14 cellular contexts compared by ENCODE assay signal in the genomic region with DNA sequence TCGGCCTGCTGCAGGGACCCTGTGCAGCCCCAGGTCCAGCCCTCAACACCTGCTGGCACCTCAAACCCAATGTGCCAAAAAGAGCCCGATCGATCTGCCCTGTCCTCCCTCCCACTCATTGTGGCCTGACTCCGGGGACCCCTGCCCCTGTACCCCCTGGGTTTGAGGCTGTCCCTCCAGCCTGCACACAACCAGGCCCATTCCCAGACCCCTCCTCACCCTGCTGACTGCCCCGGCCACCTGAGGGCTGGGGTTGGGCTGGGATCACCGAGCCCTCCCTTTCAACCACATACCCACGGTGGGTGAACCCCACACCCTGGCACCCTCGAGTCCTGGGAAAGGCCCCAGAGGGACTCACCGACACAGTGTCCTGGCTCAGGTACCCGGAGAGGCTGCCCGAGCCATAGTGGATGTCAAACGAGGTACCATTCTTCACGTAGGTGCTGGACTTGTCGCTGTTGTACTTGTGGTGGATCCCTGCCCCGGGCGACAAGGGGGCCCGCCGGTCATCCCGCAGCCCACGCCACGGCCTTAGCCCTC. TPM values are rescaled to one million over a fixed set of nuclear protein-coding genes. Genes with fewer than 3 reads are reported as not detected.
DNase-seq lines count a peak whose midpoint lies in the region; ATAC-seq lines count a peak whose summit lies in the region.
"Had no signal": no experiment of that assay in that cellular context is flagged by ENCODE, and none has a peak within 500 bp of the region (broad histone marks: within the 10 kb centered on the region; RNA-seq: fewer than 3 reads in every experiment).

No MANE protein-coding gene starts in this region.

- ATAC-seq in activated CD4-positive, alpha-beta T cell treated with anti-CD3 and anti-CD28 coated beads for 36 hours = no peak
- ATAC-seq in stimulated activated naive CD8-positive, alpha-beta T cell treated with anti-CD3 and anti-CD28 coated beads, Interleukin-15, amount 100 ng/mL, for 72 hours = peak; percentile 0
- no peak for ATAC-seq in HG03354 (IDR thresholded peaks at IDR 0.05; ENCODE audit: poor library complexity, severe bottlenecking, unreplicated experiment)

- CTCF ChIA-PET in activated CD4-positive, alpha-beta T cell treated with anti-CD3 and anti-CD28 coated beads for 36 hours (lab: Charles Lee) = interaction anchor here (0.5 to 1.5 kb wide), 2 partner anchors 58 to 85 kb away, joined by 3 read pairs; no protein-coding TSS in a partner anchor

- POLR2A ChIA-PET in activated CD4-positive, alpha-beta T cell treated with anti-CD3 and anti-CD28 coated beads for 36 hours (lab: Charles Lee) = no interaction called here

- no peak overlapping the region for H3K4me3 Mint-ChIP-seq in activated CD4-positive, alpha-beta T cell treated with anti-CD3 and anti-CD28 coated beads for 36 hours
- H3K4me3 Mint-ChIP-seq in activated T-helper 2 cell treated with anti-CD3 and anti-CD28 coated beads, Interferon-gamma antibody, Interleukin-2, Interleukin-4, amounts not matched to agents 10 μg/mL and 5 μg/mL and 100 μg/mL, durations not matched to agents 14 hours and 24 hours and 36 hours (ENCODE audit: low read depth) = no peak overlapping the region
- H3K4me3 Mint-ChIP-seq in stimulated activated naive CD8-positive, alpha-beta T cell treated with anti-CD3 and anti-CD28 coated beads, Interleukin-15, amount 100 ng/mL, for 72 hours = peak overlapping the region; percentile 71 to 90

- peaks cover 73% of the 10 kb centered on the region for H3K4me1 Mint-ChIP-seq in activated CD4-positive, alpha-beta T cell treated with anti-CD3 and anti-CD28 coated beads for 36 hours
- peaks cover 27% of the 10 kb centered on the region for H3K4me1 Mint-ChIP-seq in activated T-helper 2 cell treated with anti-CD3 and anti-CD28 coated beads, Interferon-gamma antibody, Interleukin-2, Interleukin-4, amounts not matched to agents 10 μg/mL and 5 μg/mL and 100 μg/mL, durations not matched to agents 14 hours and 24 hours and 36 hours (ENCODE audit: low read depth)
- peaks cover 84% of the 10 kb centered on the region for H3K4me1 Mint-ChIP-seq in stimulated activated naive CD8-positive, alpha-beta T cell treated with anti-CD3 and anti-CD28 coated beads, Interleukin-15, amount 100 ng/mL, for 72 hours

- H3K27ac ChIP-seq in layer of hippocampus (ENCODE audit: low read depth, low read length) = peak overlapping the region; percentile 44
- H3K27ac ChIP-seq: WERI-Rb-1 had no signal

- no peak for DNase-seq in activated CD4-positive, alpha-beta T cell treated with anti-CD3 and anti-CD28 coated beads for 36 hours
- DNase-seq in activated CD4-positive, alpha-beta T cell treated with anti-CD3 and anti-CD28 coated beads, Interleukin-2, amount 50 U/mL, for 1 hour = no peak
- DNase-seq in activated T-helper 2 cell treated with anti-CD3 and anti-CD28 coated beads, Interferon-gamma antibody, Interleukin-2, Interleukin-4, amounts not matched to agents 10 μg/mL and 5 μg/mL and 100 μg/mL, durations not matched to agents 14 hours and 24 hours and 36 hours (ENCODE audit: low spot score) = no peak
- DNase-seq in stimulated activated naive CD8-positive, alpha-beta T cell treated with anti-CD3 and anti-CD28 coated beads, Interleukin-15, amount 100 ng/mL, for 72 hours = no peak
- no peak for DNase-seq in activated CD8-positive, alpha-beta memory T cell treated with anti-CD3 and anti-CD28 coated beads for 24 hours
- no peak for DNase-seq in iPS-NIHi7 (ENCODE audit: extremely low spot score)
- DNase-seq: 8988T; effector CD4-positive, alpha-beta T cell; NCI-H1105; NCI-H524 treated with DMSO at 0.1 percent for 48 hours; WERI-Rb-1 had no signal

- no peaks in the 10 kb centered on the region for H3K9me3 Mint-ChIP-seq in activated CD4-positive, alpha-beta T cell treated with anti-CD3 and anti-CD28 coated beads for 36 hours (ENCODE audit: low read depth)
- H3K9me3 Mint-ChIP-seq in activated T-helper 2 cell treated with anti-CD3 and anti-CD28 coated beads, Interferon-gamma antibody, Interleukin-2, Interleukin-4, amounts not matched to agents 10 μg/mL and 5 μg/mL and 100 μg/mL, durations not matched to agents 14 hours and 24 hours and 36 hours = no peaks in the 10 kb centered on the region
- H3K9me3 Mint-ChIP-seq in stimulated activated naive CD8-positive, alpha-beta T cell treated with anti-CD3 and anti-CD28 coated beads, Interleukin-15, amount 100 ng/mL, for 72 hours = no peaks in the 10 kb centered on the region

- H3K27me3 Mint-ChIP-seq in activated CD4-positive, alpha-beta T cell treated with anti-CD3 and anti-CD28 coated beads for 36 hours = no peaks in the 10 kb centered on the region
- H3K27me3 Mint-ChIP-seq in activated T-helper 2 cell treated with anti-CD3 and anti-CD28 coated beads, Interferon-gamma antibody, Interleukin-2, Interleukin-4, amounts not matched to agents 10 μg/mL and 5 μg/mL and 100 μg/mL, durations not matched to agents 14 hours and 24 hours and 36 hours (ENCODE audit: low read depth) = no peaks in the 10 kb centered on the region
- no peaks in the 10 kb centered on the region for H3K27me3 Mint-ChIP-seq in stimulated activated naive CD8-positive, alpha-beta T cell treated with anti-CD3 and anti-CD28 coated beads, Interleukin-15, amount 100 ng/mL, for 72 hours

- intact Hi-C loops in activated CD4-positive, alpha-beta T cell treated with anti-CD3 and anti-CD28 coated beads for 36 hours (cut with DNase I, micrococcal nuclease) = no loop called here
- intact Hi-C loops in activated T-helper 2 cell treated with anti-CD3 and anti-CD28 coated beads, Interferon-gamma antibody, Interleukin-2, Interleukin-4, amounts not matched to agents 10 μg/mL and 5 μg/mL and 100 μg/mL, durations not matched to agents 14 hours and 24 hours and 36 hours (cut with micrococcal nuclease) = no loop called here

- H3K27me3 ChIP-seq in layer of hippocampus (ENCODE audit: control insufficient read depth, insufficient read depth, low read length) = no peaks in the 10 kb centered on the region

- H3K36me3 Mint-ChIP-seq in activated CD4-positive, alpha-beta T cell treated with anti-CD3 and anti-CD28 coated beads for 36 hours (ENCODE audit: low read depth) = peaks cover 5% of the 10 kb centered on the region
- H3K36me3 Mint-ChIP-seq in activated T-helper 2 cell treated with anti-CD3 and anti-CD28 coated beads, Interferon-gamma antibody, Interleukin-2, Interleukin-4, amounts not matched to agents 10 μg/mL and 5 μg/mL and 100 μg/mL, durations not matched to agents 14 hours and 24 hours and 36 hours (ENCODE audit: low read depth) = peaks cover 25% of the 10 kb centered on the region

- peak overlapping the region; percentile 90 for H3K27ac Mint-ChIP-seq in activated CD4-positive, alpha-beta T cell treated with anti-CD3 and anti-CD28 coated beads for 36 hours
- peak overlapping the region; percentile 77 for H3K27ac Mint-ChIP-seq in activated T-helper 2 cell treated with anti-CD3 and anti-CD28 coated beads, Interferon-gamma antibody, Interleukin-2, Interleukin-4, amounts not matched to agents 10 μg/mL and 5 μg/mL and 100 μg/mL, durations not matched to agents 14 hours and 24 hours and 36 hours
- H3K27ac Mint-ChIP-seq in stimulated activated naive CD8-positive, alpha-beta T cell treated with anti-CD3 and anti-CD28 coated beads, Interleukin-15, amount 100 ng/mL, for 72 hours = peak overlapping the region; percentile 91 to 97

RNA-seq across cellular contexts. Expression of a gene that starts 5.0 kb away (rescaled TPM):
- 10 to 100 TPM; 38.8 to 41.5 TPM for total RNA-seq in activated CD4-positive, alpha-beta T cell treated with anti-CD3 and anti-CD28 coated beads for 36 hours
- total RNA-seq in activated T-helper 2 cell treated with anti-CD3 and anti-CD28 coated beads, Interferon-gamma antibody, Interleukin-2, Interleukin-4, amounts not matched to agents 10 μg/mL and 5 μg/mL and 100 μg/mL, durations not matched to agents 14 hours and 24 hours and 36 hours = 73.5 and 76.3 TPM in 2 replicates

RNA-seq across cellular contexts. Expression of a gene that starts 8.3 kb away (rescaled TPM):
- under 1 TPM in 1 of 2 experiments, not detected in 1; 0.21 TPM for total RNA-seq in activated CD4-positive, alpha-beta T cell treated with anti-CD3 and anti-CD28 coated beads for 36 hours
- total RNA-seq in activated T-helper 2 cell treated with anti-CD3 and anti-CD28 coated beads, Interferon-gamma antibody, Interleukin-2, Interleukin-4, amounts not matched to agents 10 μg/mL and 5 μg/mL and 100 μg/mL, durations not matched to agents 14 hours and 24 hours and 36 hours = 0.14 and 0.34 TPM in 2 replicates
- total RNA-seq: glomerular endothelial cell had no signal

Comparison
In these comparisons a context has a peak if more than half of its experiments do, and no peak if none do; other contexts are left out.
1. H3K4me3 Mint-ChIP-seq: peak in stimulated activated naive CD8-positive, alpha-beta T cell treated with anti-CD3 and anti-CD28 coated beads, Interleukin-15, amount 100 ng/mL, for 72 hours (2 of 2); none in activated CD4-positive, alpha-beta T cell treated with anti-CD3 and anti-CD28 coated beads for 36 hours (single experiment) and activated T-helper 2 cell treated with anti-CD3 and anti-CD28 coated beads, Interferon-gamma antibody, Interleukin-2, Interleukin-4, amounts not matched to agents 10 μg/mL and 5 μg/mL and 100 μg/mL, durations not matched to agents 14 hours and 24 hours and 36 hours (single experiment).
2. Peak in every context shown above with its lines, with median percentiles within 50 percentile points of each other: H3K27ac Mint-ChIP-seq.